Comparison of ENCODE assay signal across 8 cellular contexts in the genomic region with DNA sequence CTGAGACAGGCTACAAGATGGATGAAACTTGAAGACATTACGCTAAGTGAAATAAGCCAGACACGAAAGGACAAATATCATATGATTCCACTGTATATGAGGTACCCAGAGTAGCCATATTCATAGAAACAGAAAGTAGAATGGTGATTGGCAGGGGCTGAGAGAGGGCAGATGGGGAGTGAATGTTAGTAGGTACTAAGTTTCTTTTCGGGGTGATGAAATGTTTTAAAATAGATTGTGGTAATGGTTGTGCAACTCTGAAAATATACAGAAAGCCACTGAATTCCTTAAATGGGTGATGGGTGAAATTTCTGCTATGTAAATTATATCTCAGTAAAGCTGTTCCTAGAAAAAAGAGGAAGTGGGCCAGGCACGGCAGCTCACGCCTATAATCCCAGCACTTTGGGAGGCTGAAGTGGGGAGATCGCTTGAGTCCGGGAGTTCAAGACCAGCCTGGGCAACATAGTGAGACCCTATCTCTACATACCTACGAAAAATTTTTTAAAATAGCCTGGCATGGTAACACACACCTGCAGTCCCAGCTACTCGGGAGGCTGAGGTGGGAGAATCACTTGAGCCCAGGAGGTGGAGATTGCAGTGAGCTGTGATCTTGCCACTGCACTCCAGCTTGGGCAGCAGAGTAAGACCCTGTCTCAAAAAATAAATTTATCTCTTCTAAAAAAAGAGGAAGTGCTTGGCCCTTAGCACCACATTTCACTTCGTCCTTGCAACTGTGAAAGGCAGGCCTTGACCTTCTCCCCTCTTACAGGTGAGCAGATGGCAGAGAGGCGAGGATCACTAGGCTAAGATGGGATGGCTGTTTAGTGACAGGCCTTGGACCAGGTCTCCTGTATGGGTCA. TPM values are rescaled to one million over a fixed set of nuclear protein-coding genes. Genes with fewer than 3 reads are reported as not detected.
DNase-seq lines count a peak whose midpoint lies in the region; ATAC-seq and TF ChIP-seq lines count a peak whose summit lies in the region.

No MANE protein-coding gene starts in this region.

- peak; percentile 85 for DNase-seq in CD14-positive monocyte (ENCODE audit: low spot score)
- DNase-seq in UCSD-AML1 (lab: John Stamatoyannopoulos, UW; ENCODE audit: unreplicated experiment): peak; percentile 72
- DNase-seq in glomerular visceral epithelial cell (ENCODE audit: extremely low spot score): peak; percentile 72
- DNase-seq in SK-N-DZ (ENCODE audit: low spot score): no peak
- no peak for DNase-seq in NCI-H2081 treated with DMSO at 0.1 percent for 48 hours (lab: John Stamatoyannopoulos, UW)

- TF ChIP-seq CTCF in CD14-positive monocyte (IDR thresholded peaks at IDR 0.05): no peak

- H3K4me1 Mint-ChIP-seq in CD14-positive monocyte: peaks cover 45% of the 10 kb centered on the region

- peaks cover 0 to 2% of the 10 kb centered on the region in 2 donors for H3K36me3 Mint-ChIP-seq in CD14-positive monocyte

- peak overlapping the region in 3 of 7 experiments; percentile 2 to 29 (median 23) for H3K4me3 ChIP-seq in skin epidermis

- H3K27ac ChIP-seq in skin epidermis: peak overlapping the region in 20 of 21 experiments; percentile 24 to 84 (median 74)

- peaks cover 1 to 5% (median 5%) of the 10 kb centered on the region in 3 donors for H3K27me3 Mint-ChIP-seq in CD14-positive monocyte (ENCODE audit: low read depth in 3 of 3)

- peak overlapping the region; percentile 98 to 100 (median 99) for H3K27ac Mint-ChIP-seq in CD14-positive monocyte

- ATAC-seq in GM19324 (IDR thresholded peaks at IDR 0.05; ENCODE audit: low FRiP score, unreplicated experiment) (peak; percentile 89), HG03342 (IDR thresholded peaks at IDR 0.05; ENCODE audit: unreplicated experiment) (peak; percentile 80)

- intact Hi-C loops in CD14-positive monocyte (cut with micrococcal nuclease): loop anchor here in 1 of 2 donors (5.0 kb wide), 1 partner anchor 171 kb away; the partner anchor contains the start of gene SLC39A1

- peak overlapping the region; percentile 73 to 89 for H3K4me3 Mint-ChIP-seq in CD14-positive monocyte

- H3K9me3 Mint-ChIP-seq in CD14-positive monocyte: no peaks in the 10 kb centered on the region

RNA-seq across cellular contexts. Expression of gene SLC27A3, which starts 16.0 kb away (rescaled TPM):
- polyA plus RNA-seq in CD14-positive monocyte: 100 to 1,000 TPM in 1 of 2 donors, 10 to 100 TPM in 1; 84.5 to 118 TPM
- 6.4 and 10.5 TPM in 2 replicates for polyA plus RNA-seq in SK-N-DZ (2014; cell fraction: cytosol; rRNA removed)
- polyA plus RNA-seq in SK-N-DZ (2014; cell fraction: nucleus; rRNA removed): 49.3 and 56.7 TPM in 2 replicates

Comparison
In these comparisons a context has a peak if more than half of its experiments do, and no peak if none do; other contexts are left out.
1. DNase-seq: peak in CD14-positive monocyte (single experiment), UCSD-AML1 (single experiment) and glomerular visceral epithelial cell (single experiment); none in SK-N-DZ (single experiment) and NCI-H2081 treated with DMSO at 0.1 percent for 48 hours (single experiment).